In the genomic region with DNA sequence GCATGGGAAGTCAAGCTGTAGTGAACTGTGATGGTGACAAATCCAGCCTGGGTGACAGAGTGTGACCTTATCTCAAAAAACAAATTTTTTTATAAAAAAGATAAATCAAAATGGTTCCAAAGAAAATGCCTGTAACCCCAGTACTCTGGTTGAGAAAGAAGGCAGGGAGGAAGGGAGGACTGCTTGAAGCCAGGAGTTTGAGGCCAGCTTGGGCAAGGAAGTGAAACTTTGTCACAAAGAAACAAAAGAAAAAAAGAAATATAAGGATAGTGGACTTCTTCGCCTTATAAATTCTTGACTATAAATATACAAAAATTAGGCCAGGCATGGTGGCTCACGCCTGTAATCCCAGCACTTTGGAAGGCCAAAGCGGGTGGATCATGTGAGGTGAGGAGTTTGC, we compare ENCODE assay signal across 18 cellular contexts.
"Had no signal": no experiment of that assay in that cellular context is flagged by ENCODE, and none has a peak within 500 bp of the region (broad histone marks: within the 10 kb centered on the region; RNA-seq: fewer than 3 reads in every experiment).

No MANE protein-coding gene starts in this region.

- H3K4me1 ChIP-seq: colonic mucosa had no signal

- H3K27me3 ChIP-seq: colonic mucosa, heart left ventricle, sigmoid colon, transverse colon had no signal

- H3K9me3 ChIP-seq: colonic mucosa, heart left ventricle, psoas muscle, sigmoid colon, thoracic aorta, transverse colon had no signal

- H3K27ac ChIP-seq: colonic mucosa, heart left ventricle, psoas muscle, sigmoid colon, skin epidermis, thoracic aorta, transverse colon had no signal

- H3K27me3 Mint-ChIP-seq: naive thymus-derived CD4-positive, alpha-beta T cell; stimulated activated naive B cell treated with anti-CD40 and anti-IgM and Interleukin-4, amounts not matched to agents 10 μg/mL and 1 μg/mL and 100 μg/mL, for 72 hours; stimulated activated naive CD8-positive, alpha-beta T cell treated with anti-CD3 and anti-CD28 coated beads, Interleukin-15, amount 100 ng/mL, for 72 hours had no signal

- H3K36me3 ChIP-seq: colonic mucosa, thoracic aorta had no signal

- H3K4me1 Mint-ChIP-seq: nephron progenitor cell; stimulated activated naive CD8-positive, alpha-beta T cell treated with anti-CD3 and anti-CD28 coated beads, Interleukin-15, amount 100 ng/mL, for 72 hours had no signal

- H3K27ac Mint-ChIP-seq: nephron progenitor cell; stimulated activated naive B cell treated with anti-CD40 and anti-IgM and Interleukin-4, amounts not matched to agents 10 μg/mL and 1 μg/mL and 100 μg/mL, for 72 hours had no signal

- H3K9me3 Mint-ChIP-seq: stimulated activated naive B cell treated with anti-CD40 and anti-IgM and Interleukin-4, amounts not matched to agents 10 μg/mL and 1 μg/mL and 100 μg/mL, for 72 hours; stimulated activated naive CD8-positive, alpha-beta T cell treated with anti-CD3 and anti-CD28 coated beads, Interleukin-15, amount 100 ng/mL, for 72 hours had no signal

- H3K4me3 ChIP-seq: colonic mucosa, heart left ventricle, psoas muscle, sigmoid colon, skin epidermis, thoracic aorta, transverse colon had no signal

- DNase-seq: colonic mucosa; effector CD4-positive, alpha-beta T cell; foreskin melanocyte; heart left ventricle; hippocampal formation; naive thymus-derived CD4-positive, alpha-beta T cell; nephron progenitor cell; psoas muscle; retina; sigmoid colon; stimulated activated CD4-positive, alpha-beta T cell treated with anti-CD3 and anti-CD28 coated beads, Interleukin-2, amount 100 ng/mL, for 24 hours; stimulated activated CD4-positive, alpha-beta T cell treated with anti-CD3 and anti-CD28 coated beads, Interleukin-4, amount 100 ng/mL, for 4 hours; stimulated activated naive B cell treated with anti-CD40 and anti-IgM and Interleukin-4, amounts not matched to agents 10 μg/mL and 1 μg/mL and 100 μg/mL, for 72 hours; stimulated activated naive CD8-positive, alpha-beta T cell treated with anti-CD3 and anti-CD28 coated beads, Interleukin-15, amount 100 ng/mL, for 72 hours; substantia nigra; transverse colon had no signal

- H3K4me3 Mint-ChIP-seq: naive thymus-derived CD4-positive, alpha-beta T cell; nephron progenitor cell; stimulated activated naive B cell treated with anti-CD40 and anti-IgM and Interleukin-4, amounts not matched to agents 10 μg/mL and 1 μg/mL and 100 μg/mL, for 72 hours; stimulated activated naive CD8-positive, alpha-beta T cell treated with anti-CD3 and anti-CD28 coated beads, Interleukin-15, amount 100 ng/mL, for 72 hours had no signal

- ATAC-seq: heart left ventricle; naive thymus-derived CD4-positive, alpha-beta T cell; psoas muscle; stimulated activated naive CD8-positive, alpha-beta T cell treated with anti-CD3 and anti-CD28 coated beads, Interleukin-15, amount 100 ng/mL, for 72 hours had no signal
